ENCODE assay signal across 21 cellular contexts in genomic region chr12:108131657-108132126, GRCh38. TPM values are rescaled to one million over a fixed set of nuclear protein-coding genes. Genes with fewer than 3 reads are reported as not detected.
"Had no signal": no experiment of that assay in that cellular context is flagged by ENCODE, and none has a peak within 500 bp of the region (broad histone marks: within the 10 kb centered on the region; RNA-seq: fewer than 3 reads in every experiment).

No MANE protein-coding gene starts in this region.

- H3K4me3 Mint-ChIP-seq: activated CD4-positive, alpha-beta T cell treated with anti-CD3 and anti-CD28 coated beads, Interleukin-2, amount 10 ng/mL, durations not matched to agents 24 days and 14 days; activated naive CD8-positive, alpha-beta T cell treated with anti-CD3 and anti-CD28 coated beads for 36 hours; activated T-helper 1 cell treated with anti-CD3 and anti-CD28 coated beads, Interleukin-12 subunit alpha, Interleukin-12 subunit beta, Interleukin-2, Interleukin-4 antibody, amounts not matched to agents 30 ng/mL and 10 ng/mL and 1 ng/mL, durations not matched to agents 14 hours and 24 hours and 36 hours; central memory CD8-positive, alpha-beta T cell; naive thymus-derived CD4-positive, alpha-beta T cell; stimulated activated naive B cell treated with anti-CD40 and anti-IgM and Interleukin-4, amounts not matched to agents 10 μg/mL and 1 μg/mL and 100 μg/mL, for 72 hours; WTC11 had no signal

- H3K4me3 ChIP-seq: left lung, mucosa of descending colon, vagina had no signal

- DNase-seq: activated CD4-positive, alpha-beta T cell treated with anti-CD3 and anti-CD28 coated beads, Interleukin-2, amount 10 ng/mL, durations not matched to agents 24 days and 14 days; activated CD8-positive, alpha-beta memory T cell treated with anti-CD3 and anti-CD28 coated beads for 24 hours; activated naive CD8-positive, alpha-beta T cell treated with anti-CD3 and anti-CD28 coated beads for 36 hours; brain microvascular endothelial cell; dermis blood vessel endothelial cell; hippocampal formation; left lung; mucosa of descending colon; naive thymus-derived CD4-positive, alpha-beta T cell; occipital lobe; stimulated activated CD4-positive, alpha-beta T cell treated with anti-CD3 and anti-CD28 coated beads, Interleukin-2, amount 100 ng/mL, for 48 hours; stimulated activated naive B cell treated with anti-CD40 and anti-IgM and Interleukin-4, amounts not matched to agents 10 μg/mL and 1 μg/mL and 100 μg/mL, for 72 hours had no signal

- ATAC-seq: esophagus mucosa; left lung; mucosa of descending colon; naive thymus-derived CD4-positive, alpha-beta T cell; stimulated activated naive B cell treated with anti-CD40 and anti-IgM and Interleukin-4, amounts not matched to agents 10 μg/mL and 1 μg/mL and 100 μg/mL, for 72 hours; WTC11 had no signal

- H3K9me3 Mint-ChIP-seq: activated CD4-positive, alpha-beta T cell treated with anti-CD3 and anti-CD28 coated beads, Interleukin-2, amount 10 ng/mL, durations not matched to agents 24 days and 14 days; activated naive CD8-positive, alpha-beta T cell treated with anti-CD3 and anti-CD28 coated beads for 36 hours; activated T-helper 1 cell treated with anti-CD3 and anti-CD28 coated beads, Interleukin-12 subunit alpha, Interleukin-12 subunit beta, Interleukin-2, Interleukin-4 antibody, amounts not matched to agents 30 ng/mL and 10 ng/mL and 1 ng/mL, durations not matched to agents 14 hours and 24 hours and 36 hours; central memory CD8-positive, alpha-beta T cell; WTC11 had no signal

- H3K4me1 Mint-ChIP-seq: activated CD4-positive, alpha-beta T cell treated with anti-CD3 and anti-CD28 coated beads, Interleukin-2, amount 10 ng/mL, durations not matched to agents 24 days and 14 days; activated naive CD8-positive, alpha-beta T cell treated with anti-CD3 and anti-CD28 coated beads for 36 hours; central memory CD8-positive, alpha-beta T cell had no signal

- H3K36me3 Mint-ChIP-seq: activated naive CD8-positive, alpha-beta T cell treated with anti-CD3 and anti-CD28 coated beads for 36 hours; stimulated activated naive B cell treated with anti-CD40 and anti-IgM and Interleukin-4, amounts not matched to agents 10 μg/mL and 1 μg/mL and 100 μg/mL, for 72 hours; WTC11 had no signal

- H3K27ac ChIP-seq: brain microvascular endothelial cell, left lung, vagina had no signal

- H3K27ac Mint-ChIP-seq: activated CD4-positive, alpha-beta T cell treated with anti-CD3 and anti-CD28 coated beads, Interleukin-2, amount 10 ng/mL, durations not matched to agents 24 days and 14 days; activated naive CD8-positive, alpha-beta T cell treated with anti-CD3 and anti-CD28 coated beads for 36 hours; activated T-helper 1 cell treated with anti-CD3 and anti-CD28 coated beads, Interleukin-12 subunit alpha, Interleukin-12 subunit beta, Interleukin-2, Interleukin-4 antibody, amounts not matched to agents 30 ng/mL and 10 ng/mL and 1 ng/mL, durations not matched to agents 14 hours and 24 hours and 36 hours; naive thymus-derived CD4-positive, alpha-beta T cell; stimulated activated naive B cell treated with anti-CD40 and anti-IgM and Interleukin-4, amounts not matched to agents 10 μg/mL and 1 μg/mL and 100 μg/mL, for 72 hours; WTC11 had no signal

- H3K36me3 ChIP-seq: brain microvascular endothelial cell, left lung, tibial nerve, vagina had no signal

- H3K27me3 ChIP-seq: vagina had no signal

- H3K9me3 ChIP-seq: left lung, mucosa of descending colon, tibial nerve, vagina had no signal

RNA-seq across cellular contexts. Expression of gene WSCD2, which starts 2.6 kb away (rescaled TPM):
- total RNA-seq: activated CD4-positive, alpha-beta T cell treated with anti-CD3 and anti-CD28 coated beads, Interleukin-2, amount 10 ng/mL, durations not matched to agents 24 days and 14 days; activated naive CD8-positive, alpha-beta T cell treated with anti-CD3 and anti-CD28 coated beads for 36 hours; activated T-helper 1 cell treated with anti-CD3 and anti-CD28 coated beads, Interleukin-12 subunit alpha, Interleukin-12 subunit beta, Interleukin-2, Interleukin-4 antibody, amounts not matched to agents 30 ng/mL and 10 ng/mL and 1 ng/mL, durations not matched to agents 14 hours and 24 hours and 36 hours; dermis blood vessel endothelial cell; glomerular endothelial cell; naive thymus-derived CD4-positive, alpha-beta T cell; T-helper 2 cell treated with Interferon-gamma antibody and Interleukin-4, amounts not matched to agents 100 ng/mL and 5 ng/mL, for 36 hours had no signal
- polyA plus RNA-seq: keratinocyte; naive thymus-derived CD4-positive, alpha-beta T cell had no signal
